In the genomic region with DNA sequence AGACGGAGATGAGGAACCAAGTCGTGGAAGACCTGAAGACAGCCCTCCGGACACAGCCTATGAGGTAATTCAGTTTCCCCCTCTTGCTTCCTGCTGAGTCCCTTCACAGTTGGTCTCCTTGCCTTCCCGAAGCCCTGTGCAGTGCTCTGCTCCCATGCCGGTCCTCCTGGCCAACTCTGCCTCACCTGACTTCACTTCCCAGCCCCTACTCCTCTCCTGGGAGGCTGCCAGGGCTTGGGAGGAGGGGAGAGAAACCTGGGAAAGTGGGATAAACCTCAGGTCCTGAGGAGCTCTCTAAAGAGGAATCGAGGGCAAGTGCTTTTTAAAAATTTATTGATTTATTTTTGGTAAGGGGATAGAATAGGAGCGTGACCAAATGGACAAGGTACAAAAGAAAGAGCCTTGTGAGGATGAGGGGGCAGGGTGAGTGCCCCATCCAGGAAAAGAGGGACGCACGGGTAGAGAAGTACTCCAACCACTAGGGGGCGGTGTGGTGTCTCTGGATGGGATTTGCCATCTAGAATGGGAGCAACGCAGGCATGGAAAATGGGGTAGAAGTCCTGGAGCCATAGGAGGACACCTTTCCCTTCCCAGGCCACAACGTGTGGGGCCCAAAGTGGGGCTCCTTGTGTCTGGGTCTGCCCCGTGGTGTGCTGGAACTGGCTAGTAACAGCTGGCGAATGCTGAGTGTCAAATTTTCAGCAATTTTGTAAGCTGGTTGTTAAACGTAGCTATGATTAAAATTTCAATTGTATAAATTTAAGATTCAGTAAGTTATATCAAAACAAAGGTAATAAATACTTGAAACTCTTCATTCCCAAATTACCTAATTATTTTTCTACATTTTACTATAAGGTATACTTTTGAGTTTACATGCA, we compare ENCODE assay signal across 8 cellular contexts.
DNase-seq lines count a peak whose midpoint lies in the region; ATAC-seq and TF ChIP-seq lines count a peak whose summit lies in the region.

No MANE protein-coding gene starts in this region.

- DNase-seq in activated gamma-delta T cell treated with Interleukin-2 at 50 U/mL for 16 hours (peak; percentile 41), activated gamma-delta T cell (lab: John Stamatoyannopoulos, UW) (no peak), NCI-H748 (lab: John Stamatoyannopoulos, UW; ENCODE audit: unreplicated experiment) (peak; percentile 77), fibroblast of the conjunctiva (ENCODE audit: low read depth) (peak; percentile 40), omental fat pad (ENCODE audit: low spot score) (peak; percentile 78), tibial nerve (ENCODE audit: low spot score in 2 of 2) (peak; percentile 68 to 87), OCI-M2 (lab: John Stamatoyannopoulos, UW; ENCODE audit: unreplicated experiment) (no peak)
- peak; percentile 39 for DNase-seq in activated T-cell treated with anti-CD3 and anti-CD28 coated beads, Interleukin-2, amount 50 U/mL, for 1 hour

- peaks cover 0 to 43% (median 6%) of the 10 kb centered on the region in 4 donors for H3K4me1 ChIP-seq in tibial nerve

- no peak for TF ChIP-seq CTCF in omental fat pad (IDR thresholded peaks at IDR 0.05)
- TF ChIP-seq CTCF in tibial nerve (IDR thresholded peaks at IDR 0.05) = peak; percentile 72 to 85 (median 78)

- H3K9me3 ChIP-seq in tibial nerve = no peaks in the 10 kb centered on the region

- WGBS in tibial nerve, 2 donors = 56 to 61% methylated on average over 14 to 15 of the region's 15 CpGs

- no peak for TF ChIP-seq POLR2A in tibial nerve (IDR thresholded peaks at IDR 0.05)

- no peaks in the 10 kb centered on the region for H3K27me3 ChIP-seq in tibial nerve

- H3K27ac ChIP-seq in tibial nerve = peak overlapping the region in 3 of 4 donors; percentile 10 to 86 (median 80)

- peaks cover 0 to 68% (median 0%) of the 10 kb centered on the region in 3 donors for H3K36me3 ChIP-seq in tibial nerve

- ATAC-seq in omental fat pad (ENCODE audit: low FRiP score) = no peak

- no peak overlapping the region for H3K4me3 ChIP-seq in tibial nerve

- no peak for TF ChIP-seq EP300 in tibial nerve (IDR thresholded peaks at IDR 0.05)

Comparison
In these comparisons a context has a peak if more than half of its experiments do, and no peak if none do; other contexts are left out.
1. DNase-seq: peak in activated gamma-delta T cell treated with Interleukin-2 at 50 U/mL for 16 hours (single experiment), NCI-H748 (single experiment), activated T-cell treated with anti-CD3 and anti-CD28 coated beads, Interleukin-2, amount 50 U/mL, for 1 hour (single experiment), fibroblast of the conjunctiva (single experiment), omental fat pad (single experiment) and tibial nerve (2 of 2); none in activated gamma-delta T cell (single experiment) and OCI-M2 (single experiment).
2. CTCF ChIP-seq: peak in tibial nerve (5 of 5); none in omental fat pad (0 of 3).